ENCODE assay signal across 2 cellular contexts in genomic region chr12:26700430-26700829, GRCh38.
TF ChIP-seq lines count a peak whose summit lies in the region.

No MANE protein-coding gene starts in this region.

TF ChIP-seq in IMR-90, 13 proteins besides CTCF, POLR2A, EP300 and RAD21:
- TF ChIP-seq NFE2L2 (IDR thresholded peaks at IDR 0.05; ENCODE audit: low read depth, low read length) (no peak), CHD1 (IDR thresholded peaks at IDR 0.05; ENCODE audit: low read depth, low read length) (no peak), CEBPB (IDR thresholded peaks at IDR 0.05; ENCODE audit: low read depth, low read length) (no peak), RCOR1 (IDR thresholded peaks at IDR 0.05; ENCODE audit: insufficient replicate concordance, low read length) (no peak), MAZ (IDR thresholded peaks at IDR 0.05; ENCODE audit: borderline replicate concordance, low read depth, low read length) (no peak), FOS (IDR thresholded peaks at IDR 0.05; ENCODE audit: low read depth, low read length) (no peak)

TF ChIP-seq in endothelial cell of umbilical vein, 7 proteins besides CTCF, POLR2A, EP300 and RAD21:
- TF ChIP-seq FOS (IDR thresholded peaks at IDR 0.05; ENCODE audit: borderline replicate concordance, insufficient read depth, low read length) (no peak), EZH2 (IDR thresholded peaks at IDR 0.05; ENCODE audit: borderline replicate concordance, low read depth, low read length, severe bottlenecking) (no peak), POLR2AphosphoS5 (IDR thresholded peaks at IDR 0.05; ENCODE audit: insufficient read depth, low read depth, low read length) (no peak), GATA2 (IDR thresholded peaks at IDR 0.05; ENCODE audit: insufficient read depth, insufficient read length, low read depth, low read length) (no peak), JUN (IDR thresholded peaks at IDR 0.05; ENCODE audit: borderline replicate concordance, insufficient read depth, insufficient read length, low read depth) (no peak), MAX (IDR thresholded peaks at IDR 0.05; ENCODE audit: insufficient read depth, insufficient read length) (no peak), MYC (IDR thresholded peaks at IDR 0.05; ENCODE audit: low read depth, low read length) (no peak)
